Comparison of ENCODE assay signal across 17 cellular contexts in genomic region chr5:154472871-154473580, GRCh38. TPM values are rescaled to one million over a fixed set of nuclear protein-coding genes. Genes with fewer than 3 reads are reported as not detected.
DNase-seq lines count a peak whose midpoint lies in the region; TF ChIP-seq lines count a peak whose summit lies in the region.
"Had no signal": no experiment of that assay in that cellular context is flagged by ENCODE, and none has a peak within 500 bp of the region (broad histone marks: within the 10 kb centered on the region; RNA-seq: fewer than 3 reads in every experiment).

No MANE protein-coding gene starts in this region.

- POLR2A ChIA-PET in GM10248 (lab: Yijun Ruan, JAX): no interaction called here

- peak overlapping the region; percentile 66 for H3K4me3 Mint-ChIP-seq in activated naive CD4-positive, alpha-beta T cell treated with anti-CD3 and anti-CD28 coated beads, Interleukin-2, amount 50 U/mL, for 24 hours
- H3K4me3 Mint-ChIP-seq: dendritic cell treated with granulocyte-macrophage colony-stimulating factor and Interleukin-4, amounts not matched to agents 40 ng/mL and 50 ng/mL, for 4 days; HFFc6 had no signal

- peaks cover 31% of the 10 kb centered on the region for H3K4me1 ChIP-seq in mesodermal cell (ENCODE audit: control insufficient read depth, insufficient read depth, low read length, poor library complexity, severe bottlenecking)
- peaks cover 58% of the 10 kb centered on the region for H3K4me1 ChIP-seq in suprapubic skin

- CTCF ChIA-PET in GM10248 (lab: Yijun Ruan, JAX): interaction anchor here (1.0 to 1.3 kb wide), 5 partner anchors 11 to 137 kb away, joined by 3 to 4 read pairs (median 3); no protein-coding TSS in a partner anchor

- WGBS in mesodermal cell (ENCODE audit: insufficient coverage in 2 of 2), 2 experiments: 11 to 13% methylated on average over 21 to 23 of the region's 35 CpGs
- WGBS in suprapubic skin: 48% methylated on average over 35 of the region's 35 CpGs

- H3K36me3 ChIP-seq in mesodermal cell (ENCODE audit: control insufficient read depth, insufficient read depth, low read length) (peaks cover 40% of the 10 kb centered on the region), suprapubic skin (no peaks in the 10 kb centered on the region)
- H3K36me3 ChIP-seq: adrenal gland had no signal

- no peak for TF ChIP-seq POLR2A in suprapubic skin (IDR thresholded peaks at IDR 0.05)

- TF ChIP-seq EP300 in suprapubic skin (IDR thresholded peaks at IDR 0.05): no peak

- no peaks in the 10 kb centered on the region for H3K9me3 ChIP-seq in mesodermal cell (ENCODE audit: control insufficient read depth, low read length)
- H3K9me3 ChIP-seq in suprapubic skin: no peaks in the 10 kb centered on the region
- H3K9me3 ChIP-seq: adrenal gland had no signal

- no peak for DNase-seq in activated naive CD4-positive, alpha-beta T cell (lab: John Stamatoyannopoulos, UW)
- DNase-seq in ecto neural progenitor cell (ENCODE audit: low spot score): peak; percentile 53
- DNase-seq in suprapubic skin (ENCODE audit: low spot score in 2 of 2): no peak
- DNase-seq in GM10248 (ENCODE audit: extremely low spot score): no peak
- DNase-seq in AG20443 (ENCODE audit: low spot score): no peak
- DNase-seq in activated gamma-delta T cell (lab: John Stamatoyannopoulos, UW): no peak
- DNase-seq: adrenal gland; HFFc6; kidney; NCI-H1092 treated with DMSO at 0.1 percent for 48 hours; NCI-H524; nucleus accumbens; stimulated activated CD8-positive, alpha-beta memory T cell treated with anti-CD3 and anti-CD28 coated beads, Interleukin-4, amount 100 ng/mL, for 48 hours; T1000 had no signal

- H3K27me3 ChIP-seq in suprapubic skin: peaks cover 93% of the 10 kb centered on the region

- H3K27me3 Mint-ChIP-seq in activated naive CD4-positive, alpha-beta T cell treated with anti-CD3 and anti-CD28 coated beads, Interleukin-2, amount 50 U/mL, for 24 hours: peaks cover 58% of the 10 kb centered on the region

- no peaks in the 10 kb centered on the region for H3K36me3 Mint-ChIP-seq in activated naive CD4-positive, alpha-beta T cell treated with anti-CD3 and anti-CD28 coated beads, Interleukin-2, amount 50 U/mL, for 24 hours

- H3K9me3 Mint-ChIP-seq in activated naive CD4-positive, alpha-beta T cell treated with anti-CD3 and anti-CD28 coated beads, Interleukin-2, amount 50 U/mL, for 24 hours: no peaks in the 10 kb centered on the region
- H3K9me3 Mint-ChIP-seq: dendritic cell treated with granulocyte-macrophage colony-stimulating factor and Interleukin-4, amounts not matched to agents 40 ng/mL and 50 ng/mL, for 4 days; HFFc6 had no signal

- TF ChIP-seq CTCF in suprapubic skin (IDR thresholded peaks at IDR 0.05) (no peak), GM10248 (IDR thresholded peaks at IDR 0.05; ENCODE audit: control extremely low read depth, extremely low read depth, low read depth, missing control alignments) (no peak)

- peak overlapping the region; percentile 17 for H3K27ac Mint-ChIP-seq in activated naive CD4-positive, alpha-beta T cell treated with anti-CD3 and anti-CD28 coated beads, Interleukin-2, amount 50 U/mL, for 24 hours
- H3K27ac Mint-ChIP-seq: dendritic cell treated with granulocyte-macrophage colony-stimulating factor and Interleukin-4, amounts not matched to agents 40 ng/mL and 50 ng/mL, for 4 days; HFFc6 had no signal

- H3K4me1 Mint-ChIP-seq in activated naive CD4-positive, alpha-beta T cell treated with anti-CD3 and anti-CD28 coated beads, Interleukin-2, amount 50 U/mL, for 24 hours: peaks cover 45% of the 10 kb centered on the region

- H3K27ac ChIP-seq in mesodermal cell (ENCODE audit: low read depth, low read length, severe bottlenecking) (peak overlapping the region; percentile 84), suprapubic skin (no peak overlapping the region)
- H3K27ac ChIP-seq: adrenal gland had no signal

- H3K4me3 ChIP-seq in mesodermal cell (ENCODE audit: extremely low read depth, insufficient read depth, low read length, poor library complexity, severe bottlenecking) (peak overlapping the region; percentile 82), suprapubic skin (peak overlapping the region; percentile 4)
- H3K4me3 ChIP-seq: adrenal gland had no signal

RNA-seq across cellular contexts. Expression of gene HAND1, which starts 5.0 kb away (rescaled TPM):
- polyA plus RNA-seq in mesodermal cell (2013, experiment 1 of 2): 366 TPM
- polyA plus RNA-seq in mesodermal cell (2013, experiment 2 of 2): 464 TPM
- total RNA-seq in suprapubic skin: not detected
- total RNA-seq: HFFc6, kidney had no signal

RNA-seq across cellular contexts. Expression of gene SAP30L, which starts 27.2 kb away (rescaled TPM):
- 60.6 TPM for polyA plus RNA-seq in mesodermal cell (2013, experiment 1 of 2)
- polyA plus RNA-seq in mesodermal cell (2013, experiment 2 of 2): 64.0 TPM
- total RNA-seq in suprapubic skin: 10 to 100 TPM; 16.1 to 66.6 (median 36.2) TPM
